ENCODE assay signal across 18 cellular contexts in the genomic region with DNA sequence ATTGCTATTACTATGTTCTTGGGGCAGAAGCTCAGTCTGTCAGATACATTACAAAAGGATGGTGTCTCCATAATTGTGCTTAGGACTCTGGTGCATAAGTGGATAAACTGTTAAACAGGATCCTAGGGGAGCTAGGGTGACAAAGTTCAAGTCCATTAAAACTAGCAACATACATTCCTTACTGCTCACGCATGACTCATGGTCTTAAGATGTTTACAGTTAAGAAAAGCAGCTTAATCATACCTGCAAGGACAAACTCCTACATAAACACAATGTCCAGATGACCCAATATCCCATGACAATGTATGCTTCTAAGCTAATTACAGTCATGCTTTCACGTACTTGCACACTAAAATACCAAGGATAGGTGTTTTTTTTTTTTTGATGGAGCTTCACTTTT. TPM values are rescaled to one million over a fixed set of nuclear protein-coding genes. Genes with fewer than 3 reads are reported as not detected.
A peak's percentile ranks its signal among the peaks of the same experiment; 100 is the strongest.
DNase-seq lines count a peak whose midpoint lies in the region; TF ChIP-seq lines count a peak whose summit lies in the region.
"Had no signal": no experiment of that assay in that cellular context is flagged by ENCODE, and none has a peak within 500 bp of the region (broad histone marks: within the 10 kb centered on the region; RNA-seq: fewer than 3 reads in every experiment).

No MANE protein-coding gene starts in this region.

- H3F3A ChIP-seq in smooth muscle cell (ENCODE audit: low read depth) = peaks cover 8% of the 10 kb centered on the region

- no peaks in the 10 kb centered on the region for H3K27me3 ChIP-seq in fibroblast of lung (ENCODE audit: control insufficient read depth, insufficient read depth, low read length)
- H3K27me3 ChIP-seq in smooth muscle cell (ENCODE audit: low read depth) = no peaks in the 10 kb centered on the region

- H3K9me3 ChIP-seq in fibroblast of lung (ENCODE audit: control insufficient read depth, insufficient read depth, low read depth, low read length) (no peaks in the 10 kb centered on the region), smooth muscle cell (replicated peaks; ENCODE audit: low read depth) (no peaks in the 10 kb centered on the region)

- H2AFZ ChIP-seq in fibroblast of lung (ENCODE audit: low read length) (no peak overlapping the region), smooth muscle cell (ENCODE audit: low read depth) (no peak overlapping the region)

- H3K9ac ChIP-seq in fibroblast of lung (ENCODE audit: insufficient read depth, low read length) (no peak overlapping the region), smooth muscle cell (ENCODE audit: low read depth) (no peak overlapping the region)

- DNase-seq in DMS53 (lab: John Stamatoyannopoulos, UW) (peak; percentile 14), DMS53 treated with DMSO at 0.1 percent for 48 hours (lab: John Stamatoyannopoulos, UW; ENCODE audit: unreplicated experiment) (no peak), RWPE1 (ENCODE audit: low spot score) (peak; percentile 49), fibroblast of lung (ENCODE audit: low read depth in 2 of 2) (peak; percentile 55 to 60), smooth muscle cell (lab: John Stamatoyannopoulos, UW; ENCODE audit: unreplicated experiment) (no peak), cardiac septum (ENCODE audit: low spot score) (no peak), KG1 (lab: John Stamatoyannopoulos, UW) (no peak)
- no peak for DNase-seq in stimulated activated CD4-positive, alpha-beta T cell treated with anti-CD3 and anti-CD28 coated beads, Interleukin-4, amount 100 ng/mL, for 1 hour
- DNase-seq: activated CD4-positive, alpha-beta T cell treated with anti-CD3 and anti-CD28 coated beads for 4 hours; CD8-positive, alpha-beta T cell; effector memory CD8-positive, alpha-beta T cell; NCI-H2029 treated with DMSO at 0.1 percent for 48 hours; posterior cingulate gyrus; SHP77; T-helper 9 cell had no signal

- no peak overlapping the region for H3K4me3 ChIP-seq in fibroblast of lung (replicated peaks in 1 of 4; ENCODE audit: control extremely low read depth in 1 of 4, insufficient read depth in 1 of 4, low read depth in 3 of 4, low read length in 4 of 4)
- H3K4me3 ChIP-seq in smooth muscle cell = no peak overlapping the region
- H3K4me3 ChIP-seq: GM12878 had no signal

- H3K4me2 ChIP-seq in fibroblast of lung (ENCODE audit: extremely low read depth, insufficient read depth, low read length) = no peak overlapping the region
- no peak overlapping the region for H3K4me2 ChIP-seq in smooth muscle cell

- H3K27ac ChIP-seq in RWPE1 (no peak overlapping the region), fibroblast of lung (ENCODE audit: insufficient read depth, low read length) (no peak overlapping the region), smooth muscle cell (ENCODE audit: low read depth) (peak overlapping the region; percentile 72)
- H3K27ac ChIP-seq: 22Rv1, HL-60 had no signal

- no peaks in the 10 kb centered on the region for H3K4me1 ChIP-seq in fibroblast of lung (ENCODE audit: control insufficient read depth, extremely low read depth, insufficient read depth, low read length)
- peaks cover 10% of the 10 kb centered on the region for H3K4me1 ChIP-seq in smooth muscle cell (ENCODE audit: low read depth)

- H3K36me3 ChIP-seq in fibroblast of lung (ENCODE audit: control insufficient read depth, insufficient read depth, low read length) (no peaks in the 10 kb centered on the region), smooth muscle cell (ENCODE audit: low read depth) (no peaks in the 10 kb centered on the region)

- no peaks in the 10 kb centered on the region for H4K20me1 ChIP-seq in fibroblast of lung (ENCODE audit: control insufficient read depth, extremely low read depth, insufficient read depth, low read length)
- H4K20me1 ChIP-seq in smooth muscle cell (ENCODE audit: low read depth) = no peaks in the 10 kb centered on the region

- WGBS in smooth muscle cell (ENCODE audit: low lambda C conversion rate) = 53% methylated on average over 2 of the region's 2 CpGs

- intact Hi-C loops in cardiac septum (cut with DNase I) = no loop called here

- CTCF ChIA-PET in RWPE1 (lab: Yijun Ruan, JAX) = interaction anchor here (0.7 kb wide), 1 partner anchor 147 kb away, joined by 6 read pairs; no protein-coding TSS in a partner anchor

- H3K79me2 ChIP-seq in fibroblast of lung (ENCODE audit: control insufficient read depth, insufficient read depth, low read length) = no peaks in the 10 kb centered on the region
- peaks cover 12% of the 10 kb centered on the region for H3K79me2 ChIP-seq in smooth muscle cell (ENCODE audit: low read depth)

- no peak for TF ChIP-seq CTCF in RWPE1 (conservative IDR thresholded peaks at IDR 0.05; ENCODE audit: low read depth)
- TF ChIP-seq CTCF in fibroblast of lung (conservative IDR thresholded peaks at IDR 0.05 in 1 of 2, IDR thresholded peaks at IDR 0.05 in 1 of 2; ENCODE audit: low read depth in 1 of 2, low read length in 2 of 2) = no peak
- no peak for TF ChIP-seq CTCF in smooth muscle cell (IDR thresholded peaks at IDR 0.05; ENCODE audit: borderline replicate concordance, insufficient read depth, poor library complexity, severe bottlenecking)

- POLR2A ChIA-PET in RWPE1 (lab: Yijun Ruan, JAX; ENCODE audit: low non-redundant PET) = no interaction called here

RNA-seq across cellular contexts. Expression of a gene that starts 3.5 kb away (rescaled TPM):
- 12.6 and 18.8 TPM in 2 replicates for total RNA-seq in fibroblast of lung
- polyA plus RNA-seq in fibroblast of lung = 5.7 and 6.8 TPM in 2 replicates
- 2.6 and 3.0 TPM in 2 replicates for polyA plus RNA-seq in fibroblast of lung (2012)
- 5.4 and 10.9 TPM in 2 replicates for polyA minus RNA-seq in fibroblast of lung (ENCODE audit: low replicate concordance)
- total RNA-seq in smooth muscle cell = 10.0 and 11.3 TPM in 2 replicates
- 5.5 and 6.1 TPM in 2 replicates for polyA plus RNA-seq in smooth muscle cell
- total RNA-seq in cardiac septum = 20.7 TPM

RNA-seq across cellular contexts. Expression of a gene that starts 39.1 kb away (rescaled TPM):
- 17.7 and 23.1 TPM in 2 replicates for total RNA-seq in fibroblast of lung
- polyA plus RNA-seq in fibroblast of lung = 6.0 and 6.1 TPM in 2 replicates
- polyA plus RNA-seq in fibroblast of lung (2012) = 2.4 and 2.5 TPM in 2 replicates
- polyA minus RNA-seq in fibroblast of lung (ENCODE audit: low replicate concordance) = 3.5 and 5.7 TPM in 2 replicates
- total RNA-seq in smooth muscle cell = 30.2 and 41.3 TPM in 2 replicates
- 1.3 and 3.7 TPM in 2 replicates for polyA plus RNA-seq in smooth muscle cell
- 30.5 TPM for total RNA-seq in cardiac septum

Comparison
In these comparisons a context has a peak if more than half of its experiments do, and no peak if none do; other contexts are left out.
1. DNase-seq: peak in DMS53 (single experiment), RWPE1 (single experiment) and fibroblast of lung (2 of 2); none in DMS53 treated with DMSO at 0.1 percent for 48 hours (single experiment), smooth muscle cell (single experiment), cardiac septum (single experiment), KG1 (single experiment) and stimulated activated CD4-positive, alpha-beta T cell treated with anti-CD3 and anti-CD28 coated beads, Interleukin-4, amount 100 ng/mL, for 1 hour (single experiment).